8 cellular contexts compared by ENCODE assay signal in the genomic region with DNA sequence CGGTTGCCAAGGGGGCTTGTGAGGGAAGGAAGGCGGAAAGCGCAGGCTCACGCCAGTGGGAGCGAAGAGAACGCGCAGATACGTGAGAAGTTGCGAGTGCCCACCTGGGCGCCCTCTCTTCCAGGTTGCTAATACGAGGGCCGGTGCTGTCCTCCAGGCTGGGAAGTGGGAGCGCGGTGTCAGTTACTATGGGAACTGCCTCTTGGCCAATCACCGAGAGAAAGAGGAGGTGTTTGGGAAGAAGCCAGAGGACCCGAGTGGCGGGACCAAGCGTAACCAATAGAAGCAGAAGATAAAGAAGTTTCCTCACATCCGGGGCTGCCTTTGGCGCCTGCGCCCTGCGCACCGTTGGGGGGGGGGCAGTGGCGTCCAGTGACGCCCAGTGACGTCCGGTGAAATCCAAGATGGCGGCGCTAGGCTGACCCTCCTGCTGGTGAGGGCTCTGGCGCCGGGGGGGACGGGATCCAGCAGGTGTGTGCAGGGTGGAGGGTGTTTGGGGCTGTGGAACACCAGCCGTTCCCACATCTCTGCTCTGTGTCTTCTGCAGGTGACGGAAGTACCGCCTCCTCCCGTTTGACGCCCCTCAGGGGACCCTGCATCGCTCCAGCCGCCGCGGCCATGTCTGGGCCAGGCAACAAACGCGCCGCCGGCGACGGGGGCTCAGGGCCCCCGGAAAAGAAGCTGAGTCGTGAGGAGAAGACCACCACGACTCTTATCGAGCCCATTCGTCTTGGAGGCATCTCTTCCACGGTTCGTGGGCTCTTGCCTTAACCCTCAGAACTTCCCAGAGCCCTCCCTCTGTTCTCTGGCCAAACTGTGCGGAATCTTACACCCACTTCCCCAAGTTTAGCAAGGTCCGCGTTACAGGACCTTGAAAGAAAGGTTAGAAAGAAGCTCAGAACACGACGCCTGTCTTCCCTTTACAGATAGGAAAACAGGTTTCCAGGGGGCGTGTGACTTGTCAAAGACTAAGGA. TPM values are rescaled to one million over a fixed set of nuclear protein-coding genes. Genes with fewer than 3 reads are reported as not detected.
DNase-seq lines count a peak whose midpoint lies in the region; ATAC-seq, FAIRE-seq and TF ChIP-seq lines count a peak whose summit lies in the region.

A gene (minus strand): TSS at position 135 of the 975 bp plus-strand sequence. CDS start 314 bp downstream, outside the sequence.
A gene (plus strand): TSS at position 395 of the 975 bp plus-strand sequence. CDS start 224 bp downstream, at position 619.

- TF ChIP-seq POLR2A in GM19193 (IDR thresholded peaks at IDR 0.05; ENCODE audit: extremely low read depth, insufficient read depth, insufficient read length) = peak; percentile 84

- peak; percentile 95 for FAIRE-seq in kidney (lab: Jason Lieb, UNC)

- H3K9me3 ChIP-seq in kidney (ENCODE audit: control insufficient read depth in 1 of 2, low read length in 2 of 2) = no peaks in the 10 kb centered on the region

- peaks cover 29 to 39% of the 10 kb centered on the region in 2 donors for H3K36me3 ChIP-seq in kidney (ENCODE audit: control insufficient read depth in 1 of 2, insufficient read depth in 2 of 2, low read length in 2 of 2)

- peak; percentile 98 for DNase-seq in Ammon's horn (ENCODE audit: low spot score)
- DNase-seq in NCI-H460 (ENCODE audit: extremely low read depth, low read depth) = peak; percentile 98
- DNase-seq in activated CD4-positive, alpha-beta T cell treated with anti-CD3 and anti-CD28 coated beads for 1 hour = peak; percentile 80
- DNase-seq in cerebellum (ENCODE audit: low spot score) = peak; percentile 99
- DNase-seq in kidney = peak; percentile 98
- peak; percentile 73 for DNase-seq in stimulated activated CD4-positive, alpha-beta T cell treated with anti-CD3 and anti-CD28 coated beads, Interleukin-15, amount 100 ng/mL, for 1 hour (ENCODE audit: low read depth in 1 of 2, low spot score in 1 of 2)

- peak within 1 kb of the TSS; percentile 77 to 88 for H3K27ac ChIP-seq in kidney (ENCODE audit: low read depth in 2 of 2, low read length in 2 of 2)

- intact Hi-C loops in kidney (cut with DNase I) = no loop called here

- peak within 1 kb of the TSS; percentile 92 to 94 for H3K4me3 ChIP-seq in kidney (ENCODE audit: low read length in 2 of 2)

- peaks cover 8 to 18% of the 10 kb centered on the region in 2 donors for H3K4me1 ChIP-seq in kidney (ENCODE audit: control insufficient read depth in 1 of 2, insufficient read depth in 1 of 2, low read depth in 1 of 2, low read length in 2 of 2)

- peak within 1 kb of the TSS; percentile 88 to 94 for H3K9ac ChIP-seq in kidney (ENCODE audit: low read length in 2 of 2)

- no peak for TF ChIP-seq CTCF in kidney (IDR thresholded peaks at IDR 0.05; ENCODE audit: borderline replicate concordance, extremely low read depth, insufficient read depth)

- peak; percentile 87 for ATAC-seq in HG03432 (IDR thresholded peaks at IDR 0.05; ENCODE audit: unreplicated experiment)

RNA-seq across cellular contexts. Expression of the first gene that starts in this region (rescaled TPM):
- 2.2 and 4.6 TPM in 2 replicates for total RNA-seq in NCI-H460 (2014; rRNA removed; shearing (Covaris generic))
- 33.1 and 33.4 TPM in 2 replicates for polyA plus RNA-seq in NCI-H460 (2014; cell fraction: nucleus; rRNA removed)
- total RNA-seq in cerebellum (5.2 TPM), kidney (12.2 TPM)
- 13.5 TPM for polyA plus RNA-seq in kidney (ENCODE audit: insufficient read depth, low read depth, low replicate concordance)

RNA-seq across cellular contexts. Expression of the second gene that starts in this region (rescaled TPM):
- total RNA-seq in NCI-H460 (2014; rRNA removed; shearing (Covaris generic)) = 86.3 and 87.1 TPM in 2 replicates
- polyA plus RNA-seq in NCI-H460 (2014; cell fraction: nucleus; rRNA removed) = 55.2 and 83.5 TPM in 2 replicates
- total RNA-seq in cerebellum = 71.0 TPM
- 109 TPM for total RNA-seq in kidney
- 74.3 TPM for polyA plus RNA-seq in kidney (ENCODE audit: insufficient read depth, low read depth, low replicate concordance)

Comparison
In these comparisons a context has a peak if more than half of its experiments do, and no peak if none do; other contexts are left out.
1. Peak in every context shown above with its lines: DNase-seq, ATAC-seq, H3K4me3 ChIP-seq and H3K27ac ChIP-seq.